Comparison of ENCODE assay signal across 8 cellular contexts in the genomic region with DNA sequence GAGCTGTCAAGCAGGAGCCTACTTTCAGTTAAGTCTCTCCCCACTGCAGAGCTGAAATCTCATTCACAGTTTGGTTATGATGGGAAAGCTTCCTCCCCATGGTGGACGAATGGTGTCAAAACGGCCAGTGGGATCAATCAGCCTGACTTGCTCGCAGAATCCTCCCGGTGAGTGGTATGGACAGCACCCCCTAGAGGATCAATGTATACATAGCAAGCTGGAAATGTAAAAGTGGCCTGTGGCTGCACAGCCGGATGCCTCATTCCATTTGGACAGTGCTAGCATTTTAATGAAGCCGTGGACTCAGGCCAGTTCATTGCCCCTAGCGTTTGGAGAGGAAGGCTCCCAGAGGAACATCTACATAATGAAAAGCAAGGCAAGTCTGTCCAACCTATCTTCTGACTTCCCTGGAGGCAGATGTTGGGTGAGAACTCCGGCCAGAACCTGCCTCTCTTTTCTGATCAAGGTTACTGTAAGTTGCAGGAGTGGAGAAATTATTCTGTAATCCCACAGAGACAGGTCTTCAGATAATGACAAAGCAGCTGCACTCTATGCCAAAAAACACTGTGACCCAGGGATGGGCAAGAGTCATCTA.
DNase-seq lines count a peak whose midpoint lies in the region; TF ChIP-seq lines count a peak whose summit lies in the region.

No MANE protein-coding gene starts in this region.

- no peak for TF ChIP-seq POLR2A in lower leg skin (IDR thresholded peaks at IDR 0.05)

- intact Hi-C loops in lower leg skin (cut with DNase I; ENCODE audit: low total_unique reads): no loop called here

- peak; percentile 36 for DNase-seq in NCI-H82 (lab: John Stamatoyannopoulos, UW)
- DNase-seq in NCI-H82 treated with DMSO at 0.1 percent for 48 hours (lab: John Stamatoyannopoulos, UW; ENCODE audit: unreplicated experiment): no peak
- DNase-seq in NCI-H1105 treated with DMSO at 0.1 percent for 48 hours (lab: John Stamatoyannopoulos, UW): peak; percentile 25
- peak; percentile 69 for DNase-seq in choroid plexus epithelial cell (ENCODE audit: low read depth)
- peak; percentile 43 for DNase-seq in myocyte (ENCODE audit: low read depth)
- DNase-seq in GF-D8 (lab: John Stamatoyannopoulos, UW): no peak
- no peak for DNase-seq in lower leg skin (ENCODE audit: low spot score in 2 of 2)
- DNase-seq in HK-2 (ENCODE audit: unreplicated experiment): no peak

- 33 to 42% methylated on average over 8 of the region's 8 CpGs for WGBS in lower leg skin, 2 donors

- H3K4me3 ChIP-seq in choroid plexus epithelial cell (ENCODE audit: low read depth, low read length) (no peak overlapping the region), lower leg skin (ENCODE audit: low read depth, poor library complexity, severe bottlenecking) (no peak overlapping the region)

- TF ChIP-seq CTCF in choroid plexus epithelial cell (conservative IDR thresholded peaks at IDR 0.05; ENCODE audit: low read depth, low read length): peak; percentile 85
- TF ChIP-seq CTCF in lower leg skin (IDR thresholded peaks at IDR 0.05): no peak

Comparison
In these comparisons a context has a peak if more than half of its experiments do, and no peak if none do; other contexts are left out.
1. DNase-seq: peak in NCI-H82 (single experiment), NCI-H1105 treated with DMSO at 0.1 percent for 48 hours (single experiment), choroid plexus epithelial cell (single experiment) and myocyte (single experiment); none in NCI-H82 treated with DMSO at 0.1 percent for 48 hours (single experiment), GF-D8 (single experiment), lower leg skin (0 of 2) and HK-2 (single experiment).